In the genomic region with DNA sequence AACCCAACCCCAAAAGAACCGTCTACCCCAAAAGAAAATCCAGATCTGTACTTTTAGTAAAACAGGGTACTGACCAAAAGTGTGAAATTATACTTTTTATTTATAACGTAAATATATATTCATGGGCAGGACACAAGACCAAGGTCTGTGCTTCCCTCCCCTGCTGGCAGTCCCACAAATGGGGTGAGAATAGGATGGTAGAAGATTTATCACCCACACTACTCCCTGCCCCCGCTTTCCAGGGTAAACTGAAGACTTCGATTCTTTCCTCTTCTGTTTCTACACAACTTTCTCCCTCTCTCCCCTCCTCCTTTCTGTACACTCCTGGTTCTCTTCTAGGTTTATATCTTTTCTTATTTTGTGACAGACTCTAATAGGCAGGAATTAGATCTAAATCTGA, we compare ENCODE assay signal across 20 cellular contexts.
DNase-seq lines count a peak whose midpoint lies in the region; ATAC-seq and TF ChIP-seq lines count a peak whose summit lies in the region.
"Had no signal": no experiment of that assay in that cellular context is flagged by ENCODE, and none has a peak within 500 bp of the region (broad histone marks: within the 10 kb centered on the region; RNA-seq: fewer than 3 reads in every experiment).

No MANE protein-coding gene starts in this region.

- H3K4me2 ChIP-seq in GM23338: peak overlapping the region; percentile 53

- H3K27me3 Mint-ChIP-seq in GM23338 (ENCODE audit: insufficient read depth, low read depth, poor library complexity) (peaks cover 3% of the 10 kb centered on the region), Calu3 (ENCODE audit: unreplicated experiment) (peaks cover 76% of the 10 kb centered on the region)

- peak overlapping the region; percentile 53; the same call in 1 of the 2 replicates for H3K27ac ChIP-seq in GM23338 (ENCODE audit: low read depth)
- H3K27ac ChIP-seq in HUES48 (ENCODE audit: low read depth, low read length): peak overlapping the region; percentile 83
- no peak overlapping the region for H3K27ac ChIP-seq in iPS-20b (ENCODE audit: low read length)
- H3K27ac ChIP-seq in subcutaneous abdominal adipose tissue (ENCODE audit: low read depth, low read length): peak overlapping the region; percentile 60
- H3K27ac ChIP-seq in prostate gland: no peak overlapping the region

- H3K4me1 ChIP-seq in GM23338 (ENCODE audit: insufficient read depth) (peaks cover 28% of the 10 kb centered on the region), HUES48 (ENCODE audit: control insufficient read depth, insufficient read depth, low read length) (peaks cover 36% of the 10 kb centered on the region), iPS-20b (ENCODE audit: insufficient read depth, low read length) (peaks cover 31% of the 10 kb centered on the region), subcutaneous abdominal adipose tissue (ENCODE audit: control insufficient read depth in 5 of 5, insufficient read depth in 5 of 5, low read length in 5 of 5) (peaks cover 0 to 66% (median 28%) of the 10 kb centered on the region in 5 donors), prostate gland (replicated peaks) (no peaks in the 10 kb centered on the region)
- H3K4me1 ChIP-seq: BE2C had no signal

- peak; percentile 17 for DNase-seq in GM23338 (ENCODE audit: low spot score)
- no peak for DNase-seq in prostate gland (ENCODE audit: low spot score)
- DNase-seq in NOMO-1 treated with dmso at 0.1 percent for 144 hours (lab: John Stamatoyannopoulos, UW; ENCODE audit: unreplicated experiment): no peak
- no peak for DNase-seq in Calu3
- DNase-seq: ACHN; BE2C; C1 segment of cervical spinal cord; CD4-positive, CD25-positive, alpha-beta regulatory T cell; CD8-positive, alpha-beta memory T cell; COR-L47; DMS153; DMS79; GDM1; GOT3; HCEC 1CT; IMR-90 had no signal

- H3K4me3 ChIP-seq in GM23338 (peak overlapping the region; percentile 14; the same call in 1 of the 2 replicates), HUES48 (ENCODE audit: low read depth, low read length) (0 out of 2 replicates have a peak overlapping the region, but pooled peaks have one; percentile 10), iPS-20b (ENCODE audit: low read length) (peak overlapping the region; percentile 17; the same call in 1 of the 2 replicates), subcutaneous abdominal adipose tissue (ENCODE audit: low read depth in 1 of 5, low read length in 5 of 5) (no peak overlapping the region), prostate gland (no peak overlapping the region)
- H3K4me3 ChIP-seq: K562 had no signal

- H3F3A ChIP-seq in GM23338 (replicated peaks; ENCODE audit: low read depth): no peaks in the 10 kb centered on the region

- no TSS peak for BruUV-seq in Calu3 (replicated peaks; lab: Mats Ljungman, UMichigan)

- H2AFZ ChIP-seq in GM23338: no peak overlapping the region; the same call in 1 of the 2 replicates

- no peaks in the 10 kb centered on the region; the same call in 1 of the 2 replicates for H3K9me2 ChIP-seq in GM23338 (ENCODE audit: insufficient read depth)

- H3K27ac Mint-ChIP-seq in GM23338 (no peak overlapping the region; the same call in 1 of the 2 replicates), Calu3 (ENCODE audit: unreplicated experiment) (no peak overlapping the region)
- H3K27ac Mint-ChIP-seq: CD4-positive, CD25-positive, alpha-beta regulatory T cell; CD8-positive, alpha-beta memory T cell had no signal

- no peaks in the 10 kb centered on the region for H3K27me3 ChIP-seq in GM23338 (ENCODE audit: insufficient read depth)
- no peaks in the 10 kb centered on the region for H3K27me3 ChIP-seq in HUES48 (ENCODE audit: control insufficient read depth, insufficient read depth, low read length)
- no peaks in the 10 kb centered on the region for H3K27me3 ChIP-seq in iPS-20b (ENCODE audit: insufficient read depth, low read length)
- no peaks in the 10 kb centered on the region for H3K27me3 ChIP-seq in subcutaneous abdominal adipose tissue (ENCODE audit: control insufficient read depth in 5 of 5, insufficient read depth in 4 of 5, low read length in 5 of 5)
- no peaks in the 10 kb centered on the region for H3K27me3 ChIP-seq in prostate gland (replicated peaks; ENCODE audit: insufficient read depth)
- H3K27me3 ChIP-seq: BE2C had no signal

- H3K36me3 ChIP-seq in GM23338 (ENCODE audit: insufficient read depth) (no peaks in the 10 kb centered on the region), HUES48 (ENCODE audit: control insufficient read depth, insufficient read depth, low read length) (no peaks in the 10 kb centered on the region), iPS-20b (ENCODE audit: insufficient read depth, low read depth, low read length) (no peaks in the 10 kb centered on the region), subcutaneous abdominal adipose tissue (ENCODE audit: control insufficient read depth in 5 of 5, insufficient read depth in 5 of 5, low read length in 5 of 5) (peaks cover 0 to 2% (median 0%) of the 10 kb centered on the region in 5 donors), prostate gland (no peaks in the 10 kb centered on the region)
- H3K36me3 ChIP-seq: BE2C had no signal

- H3K79me2 ChIP-seq in GM23338 (replicated peaks; ENCODE audit: insufficient read depth): no peaks in the 10 kb centered on the region

- H3K4me3 Mint-ChIP-seq in GM23338: peak overlapping the region; percentile 26; the same call in 1 of the 3 replicates
- no peak overlapping the region for H3K4me3 Mint-ChIP-seq in Calu3 (ENCODE audit: low read depth, unreplicated experiment)
- H3K4me3 Mint-ChIP-seq: CD4-positive, CD25-positive, alpha-beta regulatory T cell; CD8-positive, alpha-beta memory T cell had no signal

- intact Hi-C loops in prostate gland (cut with DNase I): no loop called here
- intact Hi-C loops in Calu3 (cut with micrococcal nuclease; ENCODE audit: unreplicated experiment): no loop called here

- H3K9me3 Mint-ChIP-seq in GM23338 (no peaks in the 10 kb centered on the region), Calu3 (ENCODE audit: low read depth, unreplicated experiment) (no peaks in the 10 kb centered on the region)
- H3K9me3 Mint-ChIP-seq: CD8-positive, alpha-beta memory T cell had no signal

- peaks cover 30% of the 10 kb centered on the region for H3K4me1 Mint-ChIP-seq in GM23338
- no peaks in the 10 kb centered on the region for H3K4me1 Mint-ChIP-seq in Calu3 (ENCODE audit: low read depth, unreplicated experiment)
- H3K4me1 Mint-ChIP-seq: CD4-positive, CD25-positive, alpha-beta regulatory T cell; CD8-positive, alpha-beta memory T cell had no signal

- CTCF ChIA-PET in Calu3 (lab: Charles Lee): no interaction called here

- TF ChIP-seq CTCF in GM23338 (conservative IDR thresholded peaks at IDR 0.05; ENCODE audit: low read depth in 2 of 2) (no peak), prostate gland (IDR thresholded peaks at IDR 0.05) (no peak), Calu3 (IDR thresholded peaks at IDR 0.05; ENCODE audit: unreplicated experiment) (no peak)

- H3K9ac ChIP-seq in HUES48 (ENCODE audit: low read depth, low read length) (no peak overlapping the region), iPS-20b (ENCODE audit: low read depth, low read length) (0 out of 2 replicates have a peak overlapping the region, but pooled peaks have one; percentile 56), subcutaneous abdominal adipose tissue (ENCODE audit: low read length in 5 of 5) (no peak overlapping the region)

- peak; percentile 73 for ATAC-seq in GM23338
- ATAC-seq: K562 had no signal

- no peak for TF ChIP-seq POLR2A in prostate gland (IDR thresholded peaks at IDR 0.05)

- H4K20me1 ChIP-seq in GM23338 (replicated peaks; ENCODE audit: insufficient read depth): no peaks in the 10 kb centered on the region

- no peaks in the 10 kb centered on the region for H3K36me3 Mint-ChIP-seq in GM23338 (ENCODE audit: low read depth)
- H3K36me3 Mint-ChIP-seq in Calu3 (ENCODE audit: insufficient read depth, unreplicated experiment): no peaks in the 10 kb centered on the region
- H3K36me3 Mint-ChIP-seq: CD4-positive, CD25-positive, alpha-beta regulatory T cell had no signal

- H3K9me3 ChIP-seq in HUES48 (ENCODE audit: control insufficient read depth, insufficient read depth, low read length) (no peaks in the 10 kb centered on the region; the same call in 1 of the 2 replicates), iPS-20b (ENCODE audit: insufficient read depth, low read depth, low read length) (peaks cover 4% of the 10 kb centered on the region; the same call in 1 of the 2 replicates), subcutaneous abdominal adipose tissue (ENCODE audit: control insufficient read depth in 5 of 5, low read length in 5 of 5) (no peaks in the 10 kb centered on the region), prostate gland (no peaks in the 10 kb centered on the region)
- H3K9me3 ChIP-seq: BE2C had no signal

- WGBS in prostate gland: 78% methylated on average over 4 of the region's 4 CpGs

Comparison
In these comparisons a context has a peak if more than half of its experiments do, and no peak if none do; other contexts are left out.
1. H3K27ac ChIP-seq: peak in GM23338 (single experiment), HUES48 (single experiment) and subcutaneous abdominal adipose tissue (single experiment); none in iPS-20b (single experiment) and prostate gland (0 of 2).
2. H3K4me3 ChIP-seq: peak in GM23338 (single experiment), HUES48 (single experiment) and iPS-20b (single experiment); none in subcutaneous abdominal adipose tissue (0 of 5) and prostate gland (0 of 2).